8 cellular contexts compared by ENCODE assay signal in the genomic region with DNA sequence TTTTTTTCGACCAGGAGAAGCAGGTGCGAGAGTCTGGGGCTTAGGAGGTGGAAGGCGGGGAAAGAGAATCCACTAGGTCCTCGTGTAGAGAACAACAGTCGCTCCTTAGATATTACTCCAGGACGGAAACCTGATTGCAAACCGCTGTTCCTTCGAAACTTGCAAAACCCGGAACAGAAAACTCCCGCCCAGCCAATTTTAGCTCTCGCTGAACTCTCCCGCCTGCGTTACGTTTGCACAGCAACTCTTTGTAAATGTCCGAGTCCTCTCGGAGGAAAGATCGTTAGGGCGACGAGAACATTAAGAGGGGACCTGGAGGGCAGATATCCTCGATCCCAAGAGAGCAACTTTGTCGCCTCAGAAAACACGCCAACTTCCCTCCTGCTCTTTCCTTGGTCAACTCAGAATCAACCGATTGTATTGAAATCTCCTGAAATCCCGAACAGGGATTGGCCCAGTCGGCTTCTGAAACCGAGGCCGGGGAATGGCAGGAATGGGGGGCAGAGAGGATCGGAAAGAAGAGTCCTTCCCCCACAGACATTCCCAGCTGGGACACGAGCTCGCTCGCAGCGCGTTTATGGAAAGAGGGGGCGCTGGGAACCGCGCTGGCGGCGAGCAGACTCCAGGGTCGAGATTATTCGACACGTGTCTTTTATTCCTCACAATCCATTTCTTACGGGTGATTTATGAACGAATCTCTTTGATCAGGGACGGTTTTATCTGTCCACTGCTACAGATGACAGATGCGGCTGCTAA. TPM values are rescaled to one million over a fixed set of nuclear protein-coding genes. Genes with fewer than 3 reads are reported as not detected.
A peak's percentile ranks its signal among the peaks of the same experiment; 100 is the strongest.
DNase-seq lines count a peak whose midpoint lies in the region; ATAC-seq and TF ChIP-seq lines count a peak whose summit lies in the region.

No MANE protein-coding gene starts in this region.

- peak overlapping the region; percentile 63 for H3K4me3 ChIP-seq in fibroblast of pulmonary artery (replicated peaks; ENCODE audit: low read depth, low read length)

- no peaks in the 10 kb centered on the region for H3K27me3 Mint-ChIP-seq in osteocyte (ENCODE audit: unreplicated experiment)
- peaks cover 58 to 98% (median 82%) of the 10 kb centered on the region in 5 donors for H3K27me3 Mint-ChIP-seq in naive thymus-derived CD8-positive, alpha-beta T cell
- H3K27me3 Mint-ChIP-seq in activated CD8-positive, alpha-beta T cell treated with anti-CD3 and anti-CD28 coated beads for 36 hours: peaks cover 80% of the 10 kb centered on the region

- H3K4me1 Mint-ChIP-seq in osteocyte (ENCODE audit: unreplicated experiment): peaks cover 70% of the 10 kb centered on the region
- H3K4me1 Mint-ChIP-seq in naive thymus-derived CD8-positive, alpha-beta T cell: peaks cover 2 to 16% (median 5%) of the 10 kb centered on the region in 4 donors
- H3K4me1 Mint-ChIP-seq in activated CD8-positive, alpha-beta T cell treated with anti-CD3 and anti-CD28 coated beads for 36 hours (ENCODE audit: low read depth): no peaks in the 10 kb centered on the region

- ATAC-seq in HG02981 (IDR thresholded peaks at IDR 0.05; ENCODE audit: unreplicated experiment): no peak
- no peak for ATAC-seq in naive thymus-derived CD8-positive, alpha-beta T cell
- ATAC-seq in activated CD8-positive, alpha-beta T cell treated with anti-CD3 and anti-CD28 coated beads for 36 hours: no peak

- H3K9me3 Mint-ChIP-seq in osteocyte (ENCODE audit: unreplicated experiment): no peaks in the 10 kb centered on the region
- peaks cover 0 to 29% (median 8%) of the 10 kb centered on the region in 9 donors for H3K9me3 Mint-ChIP-seq in naive thymus-derived CD8-positive, alpha-beta T cell
- H3K9me3 Mint-ChIP-seq in activated CD8-positive, alpha-beta T cell treated with anti-CD3 and anti-CD28 coated beads for 36 hours: peaks cover 5% of the 10 kb centered on the region

- CTCF ChIA-PET in activated CD8-positive, alpha-beta T cell treated with anti-CD3 and anti-CD28 coated beads for 36 hours (lab: Charles Lee): no interaction called here

- TF ChIP-seq CTCF in fibroblast of pulmonary artery (IDR thresholded peaks at IDR 0.05; ENCODE audit: low read length, missing control alignments) (no peak), osteocyte (IDR thresholded peaks at IDR 0.05) (no peak)
- no peak for TF ChIP-seq CTCF in activated CD8-positive, alpha-beta T cell treated with anti-CD3 and anti-CD28 coated beads for 36 hours (IDR thresholded peaks at IDR 0.05)

- intact Hi-C loops in activated CD8-positive, alpha-beta T cell treated with anti-CD3 and anti-CD28 coated beads for 36 hours (cut with micrococcal nuclease): no loop called here

- POLR2A ChIA-PET in naive thymus-derived CD8-positive, alpha-beta T cell (lab: Charles Lee): no interaction called here
- POLR2A ChIA-PET in activated CD8-positive, alpha-beta T cell treated with anti-CD3 and anti-CD28 coated beads for 36 hours (lab: Charles Lee): no interaction called here

- H3K36me3 Mint-ChIP-seq in osteocyte (ENCODE audit: unreplicated experiment): peaks cover 2% of the 10 kb centered on the region
- H3K36me3 Mint-ChIP-seq in naive thymus-derived CD8-positive, alpha-beta T cell: peaks cover 0 to 26% (median 3%) of the 10 kb centered on the region in 3 donors
- no peaks in the 10 kb centered on the region for H3K36me3 Mint-ChIP-seq in activated CD8-positive, alpha-beta T cell treated with anti-CD3 and anti-CD28 coated beads for 36 hours (ENCODE audit: low read depth)

- DNase-seq in DMS114 treated with DMSO at 0.1 percent for 48 hours (lab: John Stamatoyannopoulos, UW; ENCODE audit: unreplicated experiment): peak; percentile 52
- peak; percentile 52 for DNase-seq in NOMO-1 treated with DMSO at 0.1 percent for 48 hours (lab: John Stamatoyannopoulos, UW; ENCODE audit: unreplicated experiment)
- DNase-seq in fibroblast of pulmonary artery (ENCODE audit: low read depth): peak; percentile 77
- peak; percentile 86 for DNase-seq in osteocyte (ENCODE audit: extremely low spot score, unreplicated experiment)
- no peak for DNase-seq in stimulated activated CD4-positive, alpha-beta T cell treated with anti-CD3 and anti-CD28 coated beads, Interleukin-4, amount 100 ng/mL, for 1 hour
- DNase-seq in naive thymus-derived CD8-positive, alpha-beta T cell: no peak
- DNase-seq in activated CD8-positive, alpha-beta T cell treated with anti-CD3 and anti-CD28 coated beads for 36 hours: no peak

- peak overlapping the region; percentile 78 for H3K4me3 Mint-ChIP-seq in osteocyte (ENCODE audit: unreplicated experiment)
- H3K4me3 Mint-ChIP-seq in naive thymus-derived CD8-positive, alpha-beta T cell: no peak overlapping the region
- no peak overlapping the region for H3K4me3 Mint-ChIP-seq in activated CD8-positive, alpha-beta T cell treated with anti-CD3 and anti-CD28 coated beads for 36 hours

- H3K27ac Mint-ChIP-seq in osteocyte (ENCODE audit: unreplicated experiment): peak overlapping the region; percentile 99
- H3K27ac Mint-ChIP-seq in naive thymus-derived CD8-positive, alpha-beta T cell: no peak overlapping the region
- H3K27ac Mint-ChIP-seq in activated CD8-positive, alpha-beta T cell treated with anti-CD3 and anti-CD28 coated beads for 36 hours: no peak overlapping the region

RNA-seq across cellular contexts. Expression of gene TWIST1, which starts 9.9 kb away (rescaled TPM):
- 53.4 and 58.4 TPM in 2 replicates for total RNA-seq in osteocyte
- not detected for total RNA-seq in naive thymus-derived CD8-positive, alpha-beta T cell
- polyA plus RNA-seq in naive thymus-derived CD8-positive, alpha-beta T cell: not detected
- total RNA-seq in activated CD8-positive, alpha-beta T cell treated with anti-CD3 and anti-CD28 coated beads for 36 hours: under 1 TPM in 1 of 2 experiments, not detected in 1; 0.20 TPM

RNA-seq across cellular contexts. Expression of gene FERD3L, which starts 37.7 kb away (rescaled TPM):
- not detected in 2 replicates for total RNA-seq in osteocyte
- not detected for total RNA-seq in naive thymus-derived CD8-positive, alpha-beta T cell
- polyA plus RNA-seq in naive thymus-derived CD8-positive, alpha-beta T cell: not detected
- not detected for total RNA-seq in activated CD8-positive, alpha-beta T cell treated with anti-CD3 and anti-CD28 coated beads for 36 hours

Comparison
In these comparisons a context has a peak if more than half of its experiments do, and no peak if none do; other contexts are left out.
1. DNase-seq: peak in DMS114 treated with DMSO at 0.1 percent for 48 hours (single experiment), NOMO-1 treated with DMSO at 0.1 percent for 48 hours (single experiment), fibroblast of pulmonary artery (single experiment) and osteocyte (single experiment); none in stimulated activated CD4-positive, alpha-beta T cell treated with anti-CD3 and anti-CD28 coated beads, Interleukin-4, amount 100 ng/mL, for 1 hour (single experiment), naive thymus-derived CD8-positive, alpha-beta T cell (0 of 10) and activated CD8-positive, alpha-beta T cell treated with anti-CD3 and anti-CD28 coated beads for 36 hours (single experiment).
2. RNA of gene TWIST1, which starts 9.9 kb away (total RNA-seq): 53.4 to 58.4 TPM in osteocyte; 0.20 TPM in activated CD8-positive, alpha-beta T cell treated with anti-CD3 and anti-CD28 coated beads for 36 hours and not detected in naive thymus-derived CD8-positive, alpha-beta T cell; every median in the first group is over 10 times any median in the second.